ENCODE assay signal across 7 cellular contexts in genomic region chr11:4197112-4197511, GRCh38.
"Had no signal": no experiment of that assay in that cellular context is flagged by ENCODE, and none has a peak within 500 bp of the region (broad histone marks: within the 10 kb centered on the region; RNA-seq: fewer than 3 reads in every experiment).

No MANE protein-coding gene starts in this region.

- H3K4me3 ChIP-seq: GM12878 had no signal

- DNase-seq: GDM1, GF-D8 had no signal

- ATAC-seq: GM12878 had no signal

- FAIRE-seq: G401.6, GM12878, GM12891, GM18507, GM19239 had no signal
